Comparison of ENCODE assay signal across 8 cellular contexts in genomic region chr15:40310001-40310959, GRCh38. TPM values are rescaled to one million over a fixed set of nuclear protein-coding genes. Genes with fewer than 3 reads are reported as not detected.
DNase-seq lines count a peak whose midpoint lies in the region; ATAC-seq, FAIRE-seq and TF ChIP-seq lines count a peak whose summit lies in the region.

No MANE protein-coding gene starts in this region.

- H3K36me3 ChIP-seq in pancreas = no peaks in the 10 kb centered on the region

- ATAC-seq in pancreas = peak in 3 of 4 donors; percentile 55 to 66 (median 58)
- no peak for ATAC-seq in GM19023 (IDR thresholded peaks at IDR 0.05; ENCODE audit: unreplicated experiment)
- ATAC-seq in HG03097 (IDR thresholded peaks at IDR 0.05; ENCODE audit: low FRiP score, unreplicated experiment) = no peak

- no peak overlapping the region for H3K4me3 ChIP-seq in fibroblast of mammary gland (ENCODE audit: control insufficient read depth, low read depth, low read length)
- no peak overlapping the region for H3K4me3 ChIP-seq in pancreas

- peak; percentile 73 for TF ChIP-seq CTCF in fibroblast of mammary gland (conservative IDR thresholded peaks at IDR 0.05; ENCODE audit: control insufficient read depth, insufficient read depth, low read depth, low read length)
- peak; percentile 39 to 56 (median 46) for TF ChIP-seq CTCF in pancreas (IDR thresholded peaks at IDR 0.05)

- H3K9me3 ChIP-seq in pancreas = no peaks in the 10 kb centered on the region

- H3K4me1 ChIP-seq in pancreas = peaks cover 0 to 14% (median 8%) of the 10 kb centered on the region in 3 donors

- FAIRE-seq in pancreas (lab: Jason Lieb, UNC) = no peak

- 13 to 20% methylated on average over 4 of the region's 4 CpGs for WGBS in pancreas, 2 donors

- H3K27me3 ChIP-seq in pancreas = no peaks in the 10 kb centered on the region

- DNase-seq in NCI-H146 (lab: John Stamatoyannopoulos, UW) = peak; percentile 23
- no peak for DNase-seq in NCI-H146 treated with DMSO at 0.1 percent for 48 hours (lab: John Stamatoyannopoulos, UW; ENCODE audit: unreplicated experiment)
- peak; percentile 55 for DNase-seq in NCI-H460 (ENCODE audit: extremely low read depth, low read depth)
- peak; percentile 58 for DNase-seq in activated CD8-positive, alpha-beta memory T cell treated with anti-CD3 and anti-CD28 coated beads, Interleukin-2, amount 50 U/mL, for 4 hours
- peak; percentile 30 for DNase-seq in fibroblast of mammary gland (ENCODE audit: low read depth)
- peak in 4 of 6 donors; percentile 49 to 78 (median 56) for DNase-seq in pancreas

- intact Hi-C loops in pancreas (cut with DNase I) = no loop called here

- no peak overlapping the region for H3K27ac ChIP-seq in pancreas

RNA-seq across cellular contexts. Expression of gene PLCB2, which starts 2.5 kb away (rescaled TPM):
- total RNA-seq in NCI-H460 (2014; rRNA removed; shearing (Covaris generic)) = 0.74 and 0.75 TPM in 2 replicates
- polyA plus RNA-seq in NCI-H460 (2014; cell fraction: nucleus; rRNA removed) = 5.5 and 5.6 TPM in 2 replicates
- total RNA-seq in pancreas = 10 to 100 TPM in 2 of 6 donors, 1 to 10 TPM in 3, under 1 TPM in 1; 0.94 to 23.5 (median 4.1) TPM
- 1 to 10 TPM; 5.3 to 9.7 TPM for polyA plus RNA-seq in pancreas

RNA-seq across cellular contexts. Expression of gene INAFM2, which starts 13.2 kb away (rescaled TPM):
- total RNA-seq in NCI-H460 (2014; rRNA removed; shearing (Covaris generic)) = 15.9 and 16.6 TPM in 2 replicates
- polyA plus RNA-seq in NCI-H460 (2014; cell fraction: nucleus; rRNA removed) = 12.2 and 12.8 TPM in 2 replicates
- total RNA-seq in pancreas = 10 to 100 TPM in 5 of 6 donors, 1 to 10 TPM in 1; 8.1 to 16.4 (median 11.3) TPM
- polyA plus RNA-seq in pancreas = 10 to 100 TPM in 1 of 2 donors, 1 to 10 TPM in 1; 6.5 to 11.7 TPM

RNA-seq across cellular contexts. Expression of gene ANKRD63, which starts 27.4 kb away (rescaled TPM):
- total RNA-seq in NCI-H460 (2014; rRNA removed; shearing (Covaris generic)) = not detected in 2 replicates
- 2.0 TPM in 1 of 2 replicates, not detected in the other for polyA plus RNA-seq in NCI-H460 (2014; cell fraction: nucleus; rRNA removed)
- total RNA-seq in pancreas = not detected
- polyA plus RNA-seq in pancreas = not detected

RNA-seq across cellular contexts. Expression of gene CCDC9B, which starts 30.5 kb away (rescaled TPM):
- 8.9 and 9.4 TPM in 2 replicates for total RNA-seq in NCI-H460 (2014; rRNA removed; shearing (Covaris generic))
- 17.8 and 22.5 TPM in 2 replicates for polyA plus RNA-seq in NCI-H460 (2014; cell fraction: nucleus; rRNA removed)
- total RNA-seq in pancreas = 10 to 100 TPM; 18.3 to 63.6 (median 29.9) TPM
- 10 to 100 TPM; 32.0 to 72.3 TPM for polyA plus RNA-seq in pancreas

RNA-seq across cellular contexts. Expression of gene PHGR1, which starts 40.6 kb away (rescaled TPM):
- total RNA-seq in NCI-H460 (2014; rRNA removed; shearing (Covaris generic)) = not detected in 2 replicates
- not detected in 2 replicates for polyA plus RNA-seq in NCI-H460 (2014; cell fraction: nucleus; rRNA removed)
- 1 to 10 TPM in 1 of 6 donors, under 1 TPM in 2, not detected in 3; 0.56 to 1.8 (median 0.78) TPM for total RNA-seq in pancreas
- polyA plus RNA-seq in pancreas = 10 to 100 TPM; 12.4 to 41.5 TPM

Comparison
In these comparisons a context has a peak if more than half of its experiments do, and no peak if none do; other contexts are left out.
1. ATAC-seq: peak in pancreas (3 of 4); none in GM19023 (single experiment) and HG03097 (single experiment).